20 cellular contexts compared by ENCODE assay signal in the genomic region with DNA sequence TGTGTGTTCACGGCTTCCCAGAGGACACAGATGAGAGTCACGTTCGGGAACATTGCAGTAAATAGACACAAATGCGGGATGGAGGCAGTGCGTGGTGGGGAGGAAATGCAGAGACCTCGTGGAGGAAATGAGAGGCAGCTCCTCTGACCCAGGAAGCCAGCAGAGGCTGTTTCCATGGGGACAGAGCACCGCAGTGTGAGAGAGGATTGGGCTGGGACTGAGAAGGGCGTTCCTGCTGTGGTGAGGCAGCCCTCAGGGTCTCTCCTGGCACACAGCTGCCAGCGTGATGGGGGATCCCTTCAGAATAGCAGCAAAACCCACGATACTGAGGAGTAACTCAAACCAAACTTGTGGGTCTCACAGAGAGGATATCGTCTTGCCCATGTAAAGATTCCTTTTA. TPM values are rescaled to one million over a fixed set of nuclear protein-coding genes. Genes with fewer than 3 reads are reported as not detected.
DNase-seq lines count a peak whose midpoint lies in the region; ATAC-seq and TF ChIP-seq lines count a peak whose summit lies in the region.
"Had no signal": no experiment of that assay in that cellular context is flagged by ENCODE, and none has a peak within 500 bp of the region (broad histone marks: within the 10 kb centered on the region; RNA-seq: fewer than 3 reads in every experiment).

No MANE protein-coding gene starts in this region.

- peak; percentile 17 for DNase-seq in DND-41
- DNase-seq in Kasumi-1 (lab: John Stamatoyannopoulos, UW) = peak; percentile 18 to 27
- DNase-seq in activated T-helper 1 cell treated with anti-CD3 and anti-CD28 coated beads, Interleukin-12 subunit alpha, Interleukin-12 subunit beta, Interleukin-2, Interleukin-4 antibody, amounts not matched to agents 30 ng/mL and 10 ng/mL and 1 ng/mL, durations not matched to agents 14 hours and 24 hours and 36 hours (ENCODE audit: low spot score) = no peak
- DNase-seq in progenitor cell of endocrine pancreas (ENCODE audit: low spot score, unreplicated experiment) = no peak
- DNase-seq in NCI-H2029 (lab: John Stamatoyannopoulos, UW) = no peak
- no peak for DNase-seq in retina
- DNase-seq: CD8-positive, alpha-beta T cell; KBM-7; NCI-H1092 treated with DMSO at 0.1 percent for 48 hours; NCI-H1436 treated with DMSO at 0.1 percent for 48 hours; NCI-H1930; NCI-H226; NCI-H510A treated with DMSO at 0.1 percent for 48 hours; NCI-H748 treated with DMSO at 0.1 percent for 48 hours; SJCRH30 had no signal

- H3K4me3 ChIP-seq in DND-41 (ENCODE audit: low read depth in 1 of 2, low read length in 2 of 2) = no peak overlapping the region
- H3K4me3 ChIP-seq: HAP-1, SJCRH30 had no signal

- TF ChIP-seq CTCF in DND-41 (IDR thresholded peaks at IDR 0.05; ENCODE audit: borderline replicate concordance, extremely low read depth, low read length, poor library complexity, severe bottlenecking) (no peak), progenitor cell of endocrine pancreas (IDR thresholded peaks at IDR 0.05; ENCODE audit: unreplicated experiment) (no peak)

- no peaks in the 10 kb centered on the region for H3K9me3 Mint-ChIP-seq in activated T-helper 1 cell treated with anti-CD3 and anti-CD28 coated beads, Interleukin-12 subunit alpha, Interleukin-12 subunit beta, Interleukin-2, Interleukin-4 antibody, amounts not matched to agents 30 ng/mL and 10 ng/mL and 1 ng/mL, durations not matched to agents 14 hours and 24 hours and 36 hours
- no peaks in the 10 kb centered on the region for H3K9me3 Mint-ChIP-seq in progenitor cell of endocrine pancreas (ENCODE audit: low read depth)
- H3K9me3 Mint-ChIP-seq: CD8-positive, alpha-beta T cell had no signal

- H3K27ac ChIP-seq in DND-41 (ENCODE audit: low read length) = no peak overlapping the region
- H3K27ac ChIP-seq: HL-60, SJCRH30 had no signal

- no peaks in the 10 kb centered on the region for H3K79me2 ChIP-seq in DND-41 (ENCODE audit: insufficient read depth, low read length)

- no peaks in the 10 kb centered on the region for H3K27me3 Mint-ChIP-seq in activated T-helper 1 cell treated with anti-CD3 and anti-CD28 coated beads, Interleukin-12 subunit alpha, Interleukin-12 subunit beta, Interleukin-2, Interleukin-4 antibody, amounts not matched to agents 30 ng/mL and 10 ng/mL and 1 ng/mL, durations not matched to agents 14 hours and 24 hours and 36 hours (ENCODE audit: insufficient read depth)
- no peaks in the 10 kb centered on the region for H3K27me3 Mint-ChIP-seq in progenitor cell of endocrine pancreas

- peak; percentile 60 for ATAC-seq in DND-41 (ENCODE audit: insufficient read depth, low read depth)
- no peak for ATAC-seq in GM18907 (IDR thresholded peaks at IDR 0.05; ENCODE audit: unreplicated experiment)
- ATAC-seq: CD8-positive, alpha-beta T cell; HepG2 had no signal

- H3K36me3 Mint-ChIP-seq in activated T-helper 1 cell treated with anti-CD3 and anti-CD28 coated beads, Interleukin-12 subunit alpha, Interleukin-12 subunit beta, Interleukin-2, Interleukin-4 antibody, amounts not matched to agents 30 ng/mL and 10 ng/mL and 1 ng/mL, durations not matched to agents 14 hours and 24 hours and 36 hours (ENCODE audit: low read depth) = peaks cover 14% of the 10 kb centered on the region
- peaks cover 22% of the 10 kb centered on the region for H3K36me3 Mint-ChIP-seq in progenitor cell of endocrine pancreas (ENCODE audit: insufficient read depth)

- H3K4me2 ChIP-seq in DND-41 (ENCODE audit: insufficient read depth, low read length) = no peak overlapping the region

- H2AFZ ChIP-seq in DND-41 (ENCODE audit: low read depth, low read length) = no peak overlapping the region

- intact Hi-C loops in activated T-helper 1 cell treated with anti-CD3 and anti-CD28 coated beads, Interleukin-12 subunit alpha, Interleukin-12 subunit beta, Interleukin-2, Interleukin-4 antibody, amounts not matched to agents 30 ng/mL and 10 ng/mL and 1 ng/mL, durations not matched to agents 14 hours and 24 hours and 36 hours (cut with micrococcal nuclease) = no loop called here

- H3K27me3 ChIP-seq in DND-41 (ENCODE audit: insufficient read depth, low read length, poor library complexity) = no peaks in the 10 kb centered on the region
- H3K27me3 ChIP-seq: SJCRH30 had no signal

- no peak overlapping the region for H3K9ac ChIP-seq in DND-41 (ENCODE audit: low read depth, low read length)

- H3K4me1 ChIP-seq in DND-41 (ENCODE audit: insufficient read depth, low read length) = no peaks in the 10 kb centered on the region
- H3K4me1 ChIP-seq: HAP-1, SJCRH30 had no signal

- peak overlapping the region; percentile 4 for H3K27ac Mint-ChIP-seq in activated T-helper 1 cell treated with anti-CD3 and anti-CD28 coated beads, Interleukin-12 subunit alpha, Interleukin-12 subunit beta, Interleukin-2, Interleukin-4 antibody, amounts not matched to agents 30 ng/mL and 10 ng/mL and 1 ng/mL, durations not matched to agents 14 hours and 24 hours and 36 hours
- peak overlapping the region; percentile 21 for H3K27ac Mint-ChIP-seq in progenitor cell of endocrine pancreas
- H3K27ac Mint-ChIP-seq: CD8-positive, alpha-beta T cell had no signal

- no peak overlapping the region for H3K4me3 Mint-ChIP-seq in activated T-helper 1 cell treated with anti-CD3 and anti-CD28 coated beads, Interleukin-12 subunit alpha, Interleukin-12 subunit beta, Interleukin-2, Interleukin-4 antibody, amounts not matched to agents 30 ng/mL and 10 ng/mL and 1 ng/mL, durations not matched to agents 14 hours and 24 hours and 36 hours
- no peak overlapping the region for H3K4me3 Mint-ChIP-seq in progenitor cell of endocrine pancreas (ENCODE audit: low read depth)
- H3K4me3 Mint-ChIP-seq: CD8-positive, alpha-beta T cell had no signal

- no peaks in the 10 kb centered on the region for H4K20me1 ChIP-seq in DND-41 (ENCODE audit: insufficient read depth, low read length)

- peaks cover 60% of the 10 kb centered on the region for H3K36me3 ChIP-seq in DND-41 (ENCODE audit: insufficient read depth, low read length)

- no peaks in the 10 kb centered on the region for H3K4me1 Mint-ChIP-seq in activated T-helper 1 cell treated with anti-CD3 and anti-CD28 coated beads, Interleukin-12 subunit alpha, Interleukin-12 subunit beta, Interleukin-2, Interleukin-4 antibody, amounts not matched to agents 30 ng/mL and 10 ng/mL and 1 ng/mL, durations not matched to agents 14 hours and 24 hours and 36 hours (ENCODE audit: low read depth)
- no peaks in the 10 kb centered on the region for H3K4me1 Mint-ChIP-seq in progenitor cell of endocrine pancreas (ENCODE audit: low read depth)

- H3K9me3 ChIP-seq in DND-41 (ENCODE audit: insufficient read depth, low read length, severe bottlenecking) = no peaks in the 10 kb centered on the region
- H3K9me3 ChIP-seq: HAP-1, SJCRH30 had no signal

RNA-seq across cellular contexts. Expression of gene BHLHA15, which starts 21.7 kb away (rescaled TPM):
- 0.57 and 0.73 TPM in 2 replicates for total RNA-seq in activated T-helper 1 cell treated with anti-CD3 and anti-CD28 coated beads, Interleukin-12 subunit alpha, Interleukin-12 subunit beta, Interleukin-2, Interleukin-4 antibody, amounts not matched to agents 30 ng/mL and 10 ng/mL and 1 ng/mL, durations not matched to agents 14 hours and 24 hours and 36 hours
- total RNA-seq in progenitor cell of endocrine pancreas = 0.57 and 1.7 TPM in 2 replicates
- total RNA-seq: CD8-positive, alpha-beta T cell; G401; SJCRH30 had no signal

Comparison
In these comparisons a context has a peak if more than half of its experiments do, and no peak if none do; other contexts are left out.
1. DNase-seq: peak in DND-41 (single experiment) and Kasumi-1 (2 of 2); none in activated T-helper 1 cell treated with anti-CD3 and anti-CD28 coated beads, Interleukin-12 subunit alpha, Interleukin-12 subunit beta, Interleukin-2, Interleukin-4 antibody, amounts not matched to agents 30 ng/mL and 10 ng/mL and 1 ng/mL, durations not matched to agents 14 hours and 24 hours and 36 hours (single experiment), progenitor cell of endocrine pancreas (single experiment), NCI-H2029 (single experiment) and retina (single experiment).